ENCODE assay signal across 33 cellular contexts in genomic region chr2:209644842-209645241, GRCh38.
"Had no signal": no experiment of that assay in that cellular context is flagged by ENCODE, and none has a peak within 500 bp of the region (broad histone marks: within the 10 kb centered on the region; RNA-seq: fewer than 3 reads in every experiment).

No MANE protein-coding gene starts in this region.

- H3K4me1 ChIP-seq: ascending aorta had no signal

- ATAC-seq: activated CD8-positive, alpha-beta T cell treated with anti-CD3 and anti-CD28 coated beads for 36 hours; activated naive CD4-positive, alpha-beta T cell treated with anti-CD3 and anti-CD28 coated beads, Interleukin-2, amount 50 U/mL, for 72 hours; activated T-cell treated with anti-CD3 and anti-CD28 coated beads, Interleukin-2, amount 50 U/mL, for 4 hours; activated T-cell treated with anti-CD3 and anti-CD28 coated beads, Interleukin-2, amount 50 U/mL, for 72 hours; activated T-helper 17 cell treated with anti-CD3 and anti-CD28 coated beads, Interleukin-2, amount 50 U/mL, for 72 hours had no signal

- H3K4me3 ChIP-seq: ascending aorta, cardiac muscle cell had no signal

- DNase-seq: activated B cell treated with CpG ODN at 0.5 μM for 24 hours; activated CD4-positive, alpha-beta memory T cell treated with anti-CD3 and anti-CD28 coated beads for 36 hours; activated CD4-positive, alpha-beta T cell treated with anti-CD3 and anti-CD28 coated beads for 4 hours; activated CD4-positive, alpha-beta T cell treated with anti-CD3 and anti-CD28 coated beads, Interleukin-2, amount 10 ng/mL, durations not matched to agents 24 days and 14 days; activated CD4-positive, alpha-beta T cell treated with anti-CD3 and anti-CD28 coated beads, Interleukin-2, amount 50 U/mL, for 1 hour; activated CD4-positive, alpha-beta T cell treated with anti-CD3 and anti-CD28 coated beads, Interleukin-2, amount 50 U/mL, for 4 hours; activated CD4-positive, CD25-positive, alpha-beta regulatory T cell treated with anti-CD3 and anti-CD28 coated beads, Interleukin-2, amount 50 U/mL, for 72 hours; activated CD8-positive, alpha-beta memory T cell treated with anti-CD3 and anti-CD28 coated beads, Interleukin-2, amount 50 U/mL, for 4 hours; activated CD8-positive, alpha-beta T cell treated with anti-CD3 and anti-CD28 coated beads for 36 hours; activated effector memory CD4-positive, alpha-beta T cell treated with anti-CD3 and anti-CD28 coated beads, Interleukin-2, amount 50 U/mL, for 16 hours; activated gamma-delta T cell treated with Interleukin-2 at 50 U/mL for 16 hours; activated naive CD4-positive, alpha-beta T cell; activated naive CD4-positive, alpha-beta T cell treated with anti-CD3 and anti-CD28 coated beads for 36 hours; activated naive CD4-positive, alpha-beta T cell treated with anti-CD3 and anti-CD28 coated beads, Interleukin-2, amount 50 U/mL, for 16 hours; activated naive CD8-positive, alpha-beta T cell treated with anti-CD3 and anti-CD28 coated beads for 36 hours; activated T-cell treated with anti-CD3 and anti-CD28 coated beads for 4 hours; activated T-cell treated with anti-CD3 and anti-CD28 coated beads, Interleukin-2, amount 50 U/mL, for 1 hour; activated T-cell treated with anti-CD3 and anti-CD28 coated beads, Interleukin-2, amount 50 U/mL, for 4 hours; activated T-cell treated with anti-CD3 and anti-CD28 coated beads, Interleukin-2, amount 50 U/mL, for 72 hours; amygdala; anterior cingulate cortex; caudate nucleus; cerebellar nuclear complex; T-helper 1 cell; T-helper 2 cell; T-helper 9 cell had no signal

- H3K27ac ChIP-seq: ascending aorta, cardiac muscle cell, VCaP had no signal

- H3K9me3 ChIP-seq: ascending aorta had no signal

- FAIRE-seq: bronchial epithelial cell, TTC549 had no signal

- H3K36me3 ChIP-seq: ascending aorta, cardiac muscle cell had no signal

- H3K27me3 ChIP-seq: ascending aorta, cardiac muscle cell had no signal
